ENCODE assay signal across 16 cellular contexts in genomic region chr7:27910341-27910740, GRCh38.
DNase-seq lines count a peak whose midpoint lies in the region; ATAC-seq and TF ChIP-seq lines count a peak whose summit lies in the region.
"Had no signal": no experiment of that assay in that cellular context is flagged by ENCODE, and none has a peak within 500 bp of the region (broad histone marks: within the 10 kb centered on the region; RNA-seq: fewer than 3 reads in every experiment).

No MANE protein-coding gene starts in this region.

- H3K4me1 Mint-ChIP-seq in HFFc6 (ENCODE audit: low read depth) (peaks cover 12% of the 10 kb centered on the region), brain (peaks cover 38% of the 10 kb centered on the region)
- H3K4me1 Mint-ChIP-seq: activated CD4-positive, alpha-beta T cell treated with anti-CD3 and anti-CD28 coated beads, Interleukin-2, amount 10 ng/mL, durations not matched to agents 7 days and 5 days had no signal

- H3K27ac Mint-ChIP-seq in HFFc6 (no peak overlapping the region), brain (peak overlapping the region in 3 of 5 experiments; percentile 33 to 64 (median 56))
- H3K27ac Mint-ChIP-seq: activated CD4-positive, alpha-beta T cell treated with anti-CD3 and anti-CD28 coated beads, Interleukin-2, amount 10 ng/mL, durations not matched to agents 7 days and 5 days; CD8-positive, alpha-beta T cell had no signal

- H3K36me3 ChIP-seq in left ventricle myocardium inferior, result no peaks in the 10 kb centered on the region
- H3K36me3 ChIP-seq: right lobe of liver had no signal

- H3K4me3 ChIP-seq in left ventricle myocardium inferior, result no peak overlapping the region
- H3K4me3 ChIP-seq: right lobe of liver, SK-N-MC had no signal

- H3K9me3 ChIP-seq in left ventricle myocardium inferior (replicated peaks), result no peaks in the 10 kb centered on the region
- H3K9me3 ChIP-seq: right lobe of liver had no signal

- H3K4me1 ChIP-seq in left ventricle myocardium inferior, result peaks cover 19% of the 10 kb centered on the region
- H3K4me1 ChIP-seq: right lobe of liver had no signal

- H3K36me3 Mint-ChIP-seq in HFFc6 (ENCODE audit: low read depth), result no peaks in the 10 kb centered on the region
- no peaks in the 10 kb centered on the region for H3K36me3 Mint-ChIP-seq in brain
- H3K36me3 Mint-ChIP-seq: CD8-positive, alpha-beta T cell had no signal

- ATAC-seq in GM19023 (IDR thresholded peaks at IDR 0.05; ENCODE audit: unreplicated experiment), result no peak
- ATAC-seq: CD8-positive, alpha-beta T cell; right lobe of liver had no signal

- H3K27me3 Mint-ChIP-seq in HFFc6 (ENCODE audit: insufficient read depth) (no peaks in the 10 kb centered on the region), brain (peaks cover 3% of the 10 kb centered on the region)
- H3K27me3 Mint-ChIP-seq: activated CD4-positive, alpha-beta T cell treated with anti-CD3 and anti-CD28 coated beads, Interleukin-2, amount 10 ng/mL, durations not matched to agents 7 days and 5 days had no signal

- H3K27ac ChIP-seq in left ventricle myocardium inferior (replicated peaks), result no peak overlapping the region
- H3K27ac ChIP-seq: right lobe of liver, SK-N-MC had no signal

- intact Hi-C loops in left ventricle myocardium inferior (cut with micrococcal nuclease), result no loop called here

- DNase-seq in AG08396 (ENCODE audit: low spot score), result peak; percentile 41
- DNase-seq in HFFc6, result peak; percentile 22
- DNase-seq in iPS-NIHi11 (ENCODE audit: low spot score), result peak; percentile 74
- DNase-seq in GDM1 (lab: John Stamatoyannopoulos, UW), result no peak
- no peak for DNase-seq in stimulated activated CD4-positive, alpha-beta T cell treated with anti-CD3 and anti-CD28 coated beads, Interleukin-2, amount 100 ng/mL, for 48 hours
- no peak for DNase-seq in left ventricle myocardium inferior
- DNase-seq: activated CD4-positive, alpha-beta T cell treated with anti-CD3 and anti-CD28 coated beads, Interleukin-2, amount 10 ng/mL, durations not matched to agents 7 days and 5 days; activated naive CD4-positive, alpha-beta T cell; CD8-positive, alpha-beta T cell; erythroblast; NCI-H2081; NCI-H510A treated with DMSO at 0.1 percent for 48 hours; right lobe of liver had no signal

- no peak overlapping the region for H3K4me3 Mint-ChIP-seq in HFFc6
- H3K4me3 Mint-ChIP-seq in brain, result peak overlapping the region in 1 of 5 experiments; percentile 37
- H3K4me3 Mint-ChIP-seq: activated CD4-positive, alpha-beta T cell treated with anti-CD3 and anti-CD28 coated beads, Interleukin-2, amount 10 ng/mL, durations not matched to agents 7 days and 5 days; CD8-positive, alpha-beta T cell had no signal

- TF ChIP-seq CTCF in HFFc6 (IDR thresholded peaks at IDR 0.05) (no peak), brain (conservative IDR thresholded peaks at IDR 0.05) (no peak), left ventricle myocardium inferior (IDR thresholded peaks at IDR 0.05; ENCODE audit: borderline replicate concordance) (no peak)

- no peaks in the 10 kb centered on the region for H3K9me3 Mint-ChIP-seq in HFFc6
- H3K9me3 Mint-ChIP-seq in brain, result peaks cover 0 to 2% (median 0%) of the 10 kb centered on the region in 5 experiments
- H3K9me3 Mint-ChIP-seq: activated CD4-positive, alpha-beta T cell treated with anti-CD3 and anti-CD28 coated beads, Interleukin-2, amount 10 ng/mL, durations not matched to agents 7 days and 5 days; CD8-positive, alpha-beta T cell had no signal

- H3K27me3 ChIP-seq in left ventricle myocardium inferior (ENCODE audit: low read depth), result no peaks in the 10 kb centered on the region
- H3K27me3 ChIP-seq: right lobe of liver had no signal

Comparison
In these comparisons a context has a peak if more than half of its experiments do, and no peak if none do; other contexts are left out.
1. DNase-seq: peak in AG08396 (single experiment), HFFc6 (single experiment) and iPS-NIHi11 (single experiment); none in GDM1 (single experiment), stimulated activated CD4-positive, alpha-beta T cell treated with anti-CD3 and anti-CD28 coated beads, Interleukin-2, amount 100 ng/mL, for 48 hours (0 of 2) and left ventricle myocardium inferior (single experiment).